ENCODE assay signal across 15 cellular contexts in the genomic region with DNA sequence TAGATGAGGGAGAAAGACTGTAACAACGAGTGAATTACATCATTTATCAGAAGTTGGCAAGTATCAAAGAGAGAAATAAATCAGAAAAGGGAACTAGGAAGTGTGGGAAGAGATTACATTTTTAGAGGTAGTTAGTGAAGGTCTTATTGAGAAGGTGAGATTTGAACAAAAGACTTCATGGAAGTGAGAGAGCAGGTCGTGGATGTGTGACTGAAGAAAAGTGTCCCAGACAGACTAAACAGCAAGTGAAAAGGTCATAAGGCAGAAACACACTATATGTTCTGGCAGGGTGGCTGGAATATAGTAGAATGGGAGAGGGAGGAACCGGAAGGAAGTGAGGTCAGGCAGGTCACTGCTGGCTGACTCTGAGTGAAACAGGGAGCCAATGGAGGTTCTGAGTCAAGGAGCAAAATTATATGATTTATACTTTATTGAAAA.
"Had no signal": no experiment of that assay in that cellular context is flagged by ENCODE, and none has a peak within 500 bp of the region (broad histone marks: within the 10 kb centered on the region; RNA-seq: fewer than 3 reads in every experiment).

No MANE protein-coding gene starts in this region.

- H3K36me3 ChIP-seq: cardiac muscle cell, esophagus squamous epithelium, sigmoid colon, uterus had no signal

- H3K36me3 Mint-ChIP-seq: activated naive CD4-positive, alpha-beta T cell treated with anti-CD3 and anti-CD28 coated beads, Interleukin-2, amount 50 U/mL, for 72 hours had no signal

- H3K9me3 ChIP-seq: esophagus squamous epithelium, sigmoid colon, uterus had no signal

- H3K27me3 ChIP-seq: cardiac muscle cell, esophagus squamous epithelium, sigmoid colon, uterus had no signal

- H3K4me1 ChIP-seq: sigmoid colon, uterus had no signal

- H3K4me3 Mint-ChIP-seq: activated B cell treated with CpG ODN at 0.5 μM for 24 hours; activated T-cell treated with anti-CD3 and anti-CD28 coated beads, Interleukin-2, amount 50 U/mL, for 72 hours; neural crest cell had no signal

- H3K27ac ChIP-seq: cardiac muscle cell, esophagus squamous epithelium, sigmoid colon, uterus had no signal

- H3K9me3 Mint-ChIP-seq: activated B cell treated with CpG ODN at 0.5 μM for 24 hours; activated naive CD4-positive, alpha-beta T cell treated with anti-CD3 and anti-CD28 coated beads, Interleukin-2, amount 50 U/mL, for 72 hours; activated T-cell treated with anti-CD3 and anti-CD28 coated beads, Interleukin-2, amount 50 U/mL, for 72 hours had no signal

- ATAC-seq: activated naive CD4-positive, alpha-beta T cell treated with anti-CD3 and anti-CD28 coated beads, Interleukin-2, amount 50 U/mL, for 72 hours; activated T-cell treated with anti-CD3 and anti-CD28 coated beads, Interleukin-2, amount 50 U/mL, for 72 hours; left ventricle myocardium superior had no signal

- H3K27ac Mint-ChIP-seq: activated B cell treated with CpG ODN at 0.5 μM for 24 hours; activated naive CD4-positive, alpha-beta T cell treated with anti-CD3 and anti-CD28 coated beads, Interleukin-2, amount 50 U/mL, for 72 hours; activated T-cell treated with anti-CD3 and anti-CD28 coated beads, Interleukin-2, amount 50 U/mL, for 72 hours had no signal

- H3K4me3 ChIP-seq: cardiac muscle cell, esophagus squamous epithelium, sigmoid colon, uterus had no signal

- H3K4me1 Mint-ChIP-seq: activated B cell treated with CpG ODN at 0.5 μM for 24 hours had no signal

- DNase-seq: activated B cell treated with CpG ODN at 0.5 μM for 24 hours; activated CD4-positive, alpha-beta T cell treated with anti-CD3 and anti-CD28 coated beads for 48 hours; activated CD8-positive, alpha-beta memory T cell treated with anti-CD3 and anti-CD28 coated beads, Interleukin-2, amount 50 U/mL, for 48 hours; activated gamma-delta T cell; activated T-cell treated with anti-CD3 and anti-CD28 coated beads, Interleukin-2, amount 50 U/mL, for 72 hours; esophagus squamous epithelium; foreskin fibroblast; kidney glomerular epithelial cell; left ventricle myocardium superior; sigmoid colon; stimulated activated CD4-positive, alpha-beta T cell treated with anti-CD3 and anti-CD28 coated beads, Interleukin-1b, Interleukin-23, amount 100 ng/mL, for 48 hours; uterus had no signal
